In the genomic region with DNA sequence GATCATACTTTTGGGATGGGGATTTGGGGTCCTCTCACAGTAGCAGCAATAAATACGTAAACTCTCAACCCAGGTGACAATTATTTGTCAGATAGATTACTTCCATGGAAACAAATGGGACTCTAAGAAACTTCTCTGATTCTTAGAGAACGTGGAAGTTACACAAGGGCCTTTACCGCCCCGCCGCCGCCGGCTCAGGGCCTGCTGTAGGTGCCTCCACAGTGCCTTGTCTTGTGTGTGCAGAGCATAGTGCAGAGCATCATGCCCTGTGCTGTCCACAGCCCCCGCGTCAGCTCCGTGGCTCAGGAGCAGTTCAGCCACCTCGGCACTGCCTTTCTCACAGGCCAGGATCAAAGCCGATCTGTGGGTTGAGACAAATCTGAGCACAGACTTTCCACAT, we compare ENCODE assay signal across 24 cellular contexts. TPM values are rescaled to one million over a fixed set of nuclear protein-coding genes. Genes with fewer than 3 reads are reported as not detected.
"Had no signal": no experiment of that assay in that cellular context is flagged by ENCODE, and none has a peak within 500 bp of the region (broad histone marks: within the 10 kb centered on the region; RNA-seq: fewer than 3 reads in every experiment).

No MANE protein-coding gene starts in this region.

- H3K27me3 ChIP-seq: ovary, right lobe of liver, sigmoid colon, stomach, thyroid gland, tibial nerve, upper lobe of left lung, vagina had no signal

- H3K4me3 ChIP-seq: ovary, psoas muscle, right lobe of liver, sigmoid colon, stomach, thoracic aorta, thyroid gland, tibial nerve, upper lobe of left lung, vagina had no signal

- H3K9me3 ChIP-seq: ovary, psoas muscle, right lobe of liver, sigmoid colon, stomach, thoracic aorta, thyroid gland, tibial nerve, upper lobe of left lung, vagina had no signal

- H2AFZ ChIP-seq: parathyroid adenoma had no signal

- H3K36me3 ChIP-seq: ovary, right lobe of liver, sigmoid colon, stomach, thoracic aorta, thyroid gland, tibial nerve, upper lobe of left lung, vagina had no signal

- DNase-seq: naive thymus-derived CD8-positive, alpha-beta T cell; nephron progenitor cell; occipital lobe; ovary; posterior cingulate gyrus; psoas muscle; right cardiac atrium; right lobe of liver; sigmoid colon; small intestine; stimulated activated CD4-positive, alpha-beta T cell treated with anti-CD3 and anti-CD28 coated beads, Interleukin-15, amount 100 ng/mL, for 24 hours; stimulated activated CD4-positive, alpha-beta T cell treated with anti-CD3 and anti-CD28 coated beads, Interleukin-2, amount 100 ng/mL, for 24 hours; stimulated activated CD4-positive, alpha-beta T cell treated with anti-CD3 and anti-CD28 coated beads, Interleukin-2, amount 100 ng/mL, for 48 hours; stimulated activated CD4-positive, alpha-beta T cell treated with anti-CD3 and anti-CD28 coated beads, Interleukin-4, amount 100 ng/mL, for 24 hours; stimulated activated naive B cell treated with anti-CD40 and anti-IgM and Interleukin-4, amounts not matched to agents 10 μg/mL and 1 μg/mL and 100 μg/mL, for 72 hours; stimulated activated naive CD4-positive, alpha-beta T cell treated with Interleukin-2 at 50 U/mL for 16 hours; stomach; thyroid gland; trophoblast cell had no signal

- H3K27ac ChIP-seq: ovary, parathyroid adenoma, psoas muscle, right lobe of liver, sigmoid colon, stomach, thoracic aorta, thyroid gland, tibial nerve, upper lobe of left lung, vagina had no signal

- H3K9ac ChIP-seq: parathyroid adenoma had no signal

- H3K4me1 ChIP-seq: parathyroid adenoma had no signal

RNA-seq across cellular contexts. Expression of gene ANKRD35, which starts 11.0 kb away (rescaled TPM):
- total RNA-seq: naive thymus-derived CD8-positive, alpha-beta T cell had no signal

RNA-seq across cellular contexts. Expression of gene ITGA10, which starts 35.2 kb away (rescaled TPM):
- polyA plus RNA-seq: naive thymus-derived CD8-positive, alpha-beta T cell had no signal
